In genomic region chr7:152406491-152406890, GRCh38 we compare ENCODE assay signal across 18 cellular contexts.
"Had no signal": no experiment of that assay in that cellular context is flagged by ENCODE, and none has a peak within 500 bp of the region (broad histone marks: within the 10 kb centered on the region; RNA-seq: fewer than 3 reads in every experiment).

No MANE protein-coding gene starts in this region.

- H3K4me3 Mint-ChIP-seq: activated CD4-positive, alpha-beta T cell treated with anti-CD3 and anti-CD28 coated beads, Interleukin-2, amount 10 ng/mL, durations not matched to agents 24 days and 14 days; activated CD8-positive, alpha-beta T cell treated with anti-CD3 and anti-CD28 coated beads for 36 hours; activated naive CD4-positive, alpha-beta T cell treated with anti-CD3 and anti-CD28 coated beads for 36 hours; natural killer cell treated with Interleukin-12 subunit alpha and Interleukin-12 subunit beta and Interleukin-15 and Interleukin-18, amount 100 ng/mL, for 72 hours; type B pancreatic cell had no signal

- H3K9me3 ChIP-seq: ascending aorta, esophagus muscularis mucosa, gastroesophageal sphincter had no signal

- H3K27ac Mint-ChIP-seq: activated CD4-positive, alpha-beta T cell treated with anti-CD3 and anti-CD28 coated beads, Interleukin-2, amount 10 ng/mL, durations not matched to agents 24 days and 14 days; activated CD8-positive, alpha-beta T cell treated with anti-CD3 and anti-CD28 coated beads for 36 hours; activated naive CD4-positive, alpha-beta T cell treated with anti-CD3 and anti-CD28 coated beads for 36 hours; natural killer cell treated with Interleukin-12 subunit alpha and Interleukin-12 subunit beta and Interleukin-15 and Interleukin-18, amount 100 ng/mL, for 72 hours; type B pancreatic cell had no signal

- H3K27ac ChIP-seq: ascending aorta, esophagus muscularis mucosa, gastroesophageal sphincter, heart left ventricle, stomach had no signal

- H3K27me3 ChIP-seq: ascending aorta, esophagus muscularis mucosa, gastroesophageal sphincter, heart left ventricle, stomach had no signal

- ATAC-seq: activated CD8-positive, alpha-beta T cell treated with anti-CD3 and anti-CD28 coated beads for 36 hours; SK-N-SH treated with all-trans-retinoic acid at 6 μM for 48 hours had no signal

- H3K4me1 Mint-ChIP-seq: activated CD4-positive, alpha-beta T cell treated with anti-CD3 and anti-CD28 coated beads, Interleukin-2, amount 10 ng/mL, durations not matched to agents 24 days and 14 days had no signal

- H3K36me3 Mint-ChIP-seq: natural killer cell treated with Interleukin-12 subunit alpha and Interleukin-12 subunit beta and Interleukin-15 and Interleukin-18, amount 100 ng/mL, for 72 hours had no signal

- H3K27me3 Mint-ChIP-seq: activated CD4-positive, alpha-beta T cell treated with anti-CD3 and anti-CD28 coated beads, Interleukin-2, amount 10 ng/mL, durations not matched to agents 24 days and 14 days; activated CD8-positive, alpha-beta T cell treated with anti-CD3 and anti-CD28 coated beads for 36 hours; natural killer cell treated with Interleukin-12 subunit alpha and Interleukin-12 subunit beta and Interleukin-15 and Interleukin-18, amount 100 ng/mL, for 72 hours; type B pancreatic cell had no signal

- H3K36me3 ChIP-seq: ascending aorta, esophagus muscularis mucosa, gastroesophageal sphincter, heart left ventricle, stomach had no signal

- H3K4me3 ChIP-seq: ascending aorta, esophagus muscularis mucosa, gastroesophageal sphincter, heart left ventricle, stomach had no signal

- DNase-seq: activated CD4-positive, alpha-beta T cell treated with anti-CD3 and anti-CD28 coated beads, Interleukin-2, amount 10 ng/mL, durations not matched to agents 24 days and 14 days; activated CD8-positive, alpha-beta T cell treated with anti-CD3 and anti-CD28 coated beads for 36 hours; activated naive CD4-positive, alpha-beta T cell treated with anti-CD3 and anti-CD28 coated beads for 36 hours; activated T-cell treated with anti-CD3 and anti-CD28 coated beads, Interleukin-2, amount 50 U/mL, for 1 hour; effector CD8-positive, alpha-beta T cell; heart left ventricle; stimulated activated CD4-positive, alpha-beta T cell treated with anti-CD3 and anti-CD28 coated beads, Interleukin-12 subunit alpha, Interleukin-12 subunit beta, amount 100 ng/mL, for 4 hours; stimulated activated CD4-positive, alpha-beta T cell treated with anti-CD3 and anti-CD28 coated beads, Interleukin-1b, Interleukin-23, amount 100 ng/mL, for 48 hours; stimulated activated CD8-positive, alpha-beta memory T cell treated with anti-CD3 and anti-CD28 coated beads, Interleukin-4, amount 100 ng/mL, for 48 hours; stomach; T-helper 1 cell; T1000 had no signal
